ENCODE assay signal across 31 cellular contexts in the genomic region with DNA sequence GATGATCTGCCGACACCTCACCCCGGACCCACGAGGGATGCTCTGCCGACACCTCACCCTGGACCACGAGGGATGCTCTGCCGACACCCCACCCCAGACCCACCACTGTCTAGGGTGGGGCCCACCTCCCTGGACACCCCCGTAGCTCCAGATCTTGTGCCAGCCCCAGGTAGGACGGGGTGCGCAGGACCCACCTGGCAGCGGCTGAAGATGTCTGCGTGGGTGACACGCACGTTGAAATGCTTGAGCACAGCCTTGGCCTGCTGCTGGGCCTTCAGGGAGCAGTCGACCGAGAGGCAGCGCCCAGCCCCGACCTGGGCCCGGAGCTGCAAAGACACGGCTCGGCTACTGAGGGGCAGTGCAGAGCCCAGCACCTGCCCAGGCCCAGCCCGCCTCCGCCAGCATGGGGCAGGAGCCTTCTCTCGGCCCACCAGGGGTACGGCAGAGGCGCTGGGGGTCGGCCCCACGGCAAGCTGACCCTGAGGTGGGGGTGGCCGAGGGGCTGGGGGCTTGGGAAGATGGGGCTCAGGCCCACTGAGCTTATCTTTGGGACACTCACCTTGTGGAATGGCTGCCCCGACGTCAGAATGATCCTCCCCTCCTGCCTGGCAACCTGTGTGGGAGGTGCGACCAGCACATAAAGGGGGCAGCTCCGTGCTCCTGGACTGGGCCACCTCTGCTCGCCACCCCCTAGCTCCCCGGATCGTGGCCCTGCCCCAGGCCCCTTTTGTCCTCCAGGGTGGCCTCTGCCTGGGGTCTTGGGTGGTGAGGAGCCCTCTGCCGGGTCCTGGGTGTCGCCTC.
"Had no signal": no experiment of that assay in that cellular context is flagged by ENCODE, and none has a peak within 500 bp of the region (broad histone marks: within the 10 kb centered on the region; RNA-seq: fewer than 3 reads in every experiment).

No MANE protein-coding gene starts in this region.

- DNase-seq: activated CD4-positive, alpha-beta T cell treated with anti-CD3 and anti-CD28 coated beads for 48 hours; activated CD8-positive, alpha-beta T cell treated with anti-CD3 and anti-CD28 coated beads for 36 hours; activated T-cell treated with anti-CD3 and anti-CD28 coated beads, Interleukin-2, amount 50 U/mL, for 4 hours; adrenal gland; body of pancreas; dermis blood vessel endothelial cell; effector CD4-positive, alpha-beta T cell; esophagus squamous epithelium; foreskin melanocyte; left ventricle myocardium superior; mammary epithelial cell; nephron progenitor cell; stimulated activated CD4-positive, alpha-beta T cell treated with anti-CD3 and anti-CD28 coated beads, Interleukin-12 subunit alpha, Interleukin-12 subunit beta, amount 100 ng/mL, for 4 hours; stimulated activated CD4-positive, alpha-beta T cell treated with anti-CD3 and anti-CD28 coated beads, Interleukin-4, amount 100 ng/mL, for 1 hour; SW 1271; T-helper 9 cell; WERI-Rb-1 had no signal

- H3K4me3 ChIP-seq: adrenal gland, body of pancreas, esophagus squamous epithelium, heart right ventricle, ovary, prostate gland, right atrium auricular region, vagina had no signal

- H3K36me3 ChIP-seq: adrenal gland, esophagus squamous epithelium, heart right ventricle, ovary, prostate gland, right atrium auricular region, vagina, WERI-Rb-1 had no signal

- H3K27ac ChIP-seq: adrenal gland, body of pancreas, esophagus squamous epithelium, heart right ventricle, ovary, prostate gland, right atrium auricular region, vagina, WERI-Rb-1 had no signal

- H3K4me1 ChIP-seq: adrenal gland, prostate gland, vagina had no signal

- H3K9me3 Mint-ChIP-seq: activated T-cell treated with anti-CD3 and anti-CD28 coated beads, Interleukin-2, amount 50 U/mL, for 4 hours; type B pancreatic cell had no signal

- H3K27ac Mint-ChIP-seq: activated CD8-positive, alpha-beta T cell treated with anti-CD3 and anti-CD28 coated beads for 36 hours; activated naive CD8-positive, alpha-beta T cell; activated T-helper 2 cell treated with anti-CD3 and anti-CD28 coated beads, Interferon-gamma antibody, Interleukin-2, Interleukin-4, amounts not matched to agents 10 μg/mL and 5 μg/mL and 100 μg/mL, durations not matched to agents 14 hours and 24 hours and 36 hours; nephron progenitor cell; stimulated activated naive CD8-positive, alpha-beta T cell treated with anti-CD3 and anti-CD28 coated beads, Interleukin-15, Interleukin-2, amounts not matched to agents 100 ng/mL and 50 ng/mL, for 24 hours; T-helper 1 cell treated with Interleukin-12 subunit alpha and Interleukin-12 subunit beta and Interleukin-4 antibody, amounts not matched to agents 30 μg/mL and 1 μg/mL, for 36 hours; type B pancreatic cell had no signal

- H3K9me3 ChIP-seq: adrenal gland, body of pancreas, esophagus squamous epithelium, heart right ventricle, ovary, prostate gland, right atrium auricular region, vagina had no signal

- FAIRE-seq: colon, islet of Langerhans, TTC549 had no signal

- ATAC-seq: activated CD4-positive, CD25-positive, alpha-beta regulatory T cell treated with anti-CD3 and anti-CD28 coated beads, Interleukin-2, amount 50 U/mL, for 24 hours; activated CD8-positive, alpha-beta T cell treated with anti-CD3 and anti-CD28 coated beads for 36 hours; activated T-cell treated with anti-CD3 and anti-CD28 coated beads, Interleukin-2, amount 50 U/mL, for 4 hours; body of pancreas; heart right ventricle; left ventricle myocardium superior had no signal

- H3K36me3 Mint-ChIP-seq: type B pancreatic cell had no signal

- H3K4me3 Mint-ChIP-seq: activated CD8-positive, alpha-beta T cell treated with anti-CD3 and anti-CD28 coated beads for 36 hours; activated naive CD8-positive, alpha-beta T cell; activated T-cell treated with anti-CD3 and anti-CD28 coated beads, Interleukin-2, amount 50 U/mL, for 4 hours; nephron progenitor cell; stimulated activated naive CD8-positive, alpha-beta T cell treated with anti-CD3 and anti-CD28 coated beads, Interleukin-15, Interleukin-2, amounts not matched to agents 100 ng/mL and 50 ng/mL, for 24 hours; T-helper 1 cell treated with Interleukin-12 subunit alpha and Interleukin-12 subunit beta and Interleukin-4 antibody, amounts not matched to agents 30 μg/mL and 1 μg/mL, for 36 hours; type B pancreatic cell had no signal

- H3K27me3 ChIP-seq: adrenal gland, body of pancreas, esophagus squamous epithelium, ovary, right atrium auricular region, vagina had no signal
